ENCODE assay signal across 37 cellular contexts in genomic region chr7:22157552-22157951, GRCh38.
"Had no signal": no experiment of that assay in that cellular context is flagged by ENCODE, and none has a peak within 500 bp of the region (broad histone marks: within the 10 kb centered on the region; RNA-seq: fewer than 3 reads in every experiment).

No MANE protein-coding gene starts in this region.

- H3K9me3 Mint-ChIP-seq: activated B cell treated with CpG ODN at 0.5 μM for 24 hours; activated CD4-positive, alpha-beta memory T cell treated with anti-CD3 and anti-CD28 coated beads for 36 hours; activated naive CD4-positive, alpha-beta T cell treated with anti-CD3 and anti-CD28 coated beads for 36 hours; activated naive CD4-positive, alpha-beta T cell treated with anti-CD3 and anti-CD28 coated beads, Interleukin-2, amount 50 U/mL, for 72 hours; activated T-cell treated with anti-CD3 and anti-CD28 coated beads, Interleukin-2, amount 50 U/mL, for 4 hours; activated T-helper 1 cell treated with anti-CD3 and anti-CD28 coated beads, Interleukin-12 subunit alpha, Interleukin-12 subunit beta, Interleukin-2, Interleukin-4 antibody, amounts not matched to agents 30 ng/mL and 10 ng/mL and 1 ng/mL, durations not matched to agents 14 hours and 24 hours and 36 hours; brain had no signal

- ATAC-seq: activated naive CD4-positive, alpha-beta T cell treated with anti-CD3 and anti-CD28 coated beads, Interleukin-2, amount 50 U/mL, for 72 hours; activated T-cell treated with anti-CD3 and anti-CD28 coated beads, Interleukin-2, amount 50 U/mL, for 4 hours had no signal

- H3K27ac Mint-ChIP-seq: activated B cell treated with CpG ODN at 0.5 μM for 24 hours; activated CD4-positive, alpha-beta memory T cell treated with anti-CD3 and anti-CD28 coated beads for 36 hours; activated naive CD4-positive, alpha-beta T cell treated with anti-CD3 and anti-CD28 coated beads for 36 hours; activated naive CD4-positive, alpha-beta T cell treated with anti-CD3 and anti-CD28 coated beads, Interleukin-2, amount 50 U/mL, for 72 hours; activated T-helper 1 cell treated with anti-CD3 and anti-CD28 coated beads, Interleukin-12 subunit alpha, Interleukin-12 subunit beta, Interleukin-2, Interleukin-4 antibody, amounts not matched to agents 30 ng/mL and 10 ng/mL and 1 ng/mL, durations not matched to agents 14 hours and 24 hours and 36 hours; brain had no signal

- DNase-seq: activated B cell treated with CpG ODN at 0.5 μM for 24 hours; activated CD4-positive, alpha-beta memory T cell treated with anti-CD3 and anti-CD28 coated beads for 36 hours; activated CD4-positive, alpha-beta T cell treated with anti-CD3 and anti-CD28 coated beads for 4 hours; activated CD4-positive, alpha-beta T cell treated with anti-CD3 and anti-CD28 coated beads, Interleukin-2, amount 50 U/mL, for 1 hour; activated CD4-positive, CD25-positive, alpha-beta regulatory T cell treated with anti-CD3 and anti-CD28 coated beads, Interleukin-2, amount 50 U/mL, for 72 hours; activated CD8-positive, alpha-beta memory T cell treated with anti-CD3 and anti-CD28 coated beads, Interleukin-2, amount 50 U/mL, for 4 hours; activated gamma-delta T cell treated with Interleukin-2 at 50 U/mL for 16 hours; activated naive CD4-positive, alpha-beta T cell treated with anti-CD3 and anti-CD28 coated beads for 36 hours; activated T-cell treated with anti-CD3 and anti-CD28 coated beads for 4 hours; activated T-cell treated with anti-CD3 and anti-CD28 coated beads, Interleukin-2, amount 50 U/mL, for 4 hours; adrenal gland; anterior cingulate cortex; central memory CD4-positive, alpha-beta T cell; Kasumi-1; KG1; MG63; NCI-H1048; NCI-H1105 treated with DMSO at 0.1 percent for 48 hours; NCI-H1436; NCI-H1694; NCI-H2029; NCI-H2107; NCI-H2171; NCI-H510A; NCI-H526; NCI-H748 treated with DMSO at 0.1 percent for 48 hours; NK-92 treated with Interleukin-12 subunit alpha and Interleukin-12 subunit beta, amount 100 ng/mL, for 24 hours; OCI-M1; Right ventricle myocardium superior; SW 1271; T-helper 1 cell; T-helper 2 cell; T-helper 9 cell had no signal

- H3K4me1 ChIP-seq: adrenal gland had no signal

- H3K36me3 ChIP-seq: MG63 had no signal

- H3K27me3 ChIP-seq: adrenal gland, MG63 had no signal

- H3K36me3 Mint-ChIP-seq: activated CD4-positive, alpha-beta memory T cell treated with anti-CD3 and anti-CD28 coated beads for 36 hours; activated naive CD4-positive, alpha-beta T cell treated with anti-CD3 and anti-CD28 coated beads, Interleukin-2, amount 50 U/mL, for 72 hours had no signal

- H3K27ac ChIP-seq: adrenal gland, VCaP had no signal

- H3K4me3 ChIP-seq: adrenal gland, MG63 had no signal

- H3K27me3 Mint-ChIP-seq: activated B cell treated with CpG ODN at 0.5 μM for 24 hours had no signal

- H3K9me3 ChIP-seq: adrenal gland, MG63 had no signal

- H3K4me3 Mint-ChIP-seq: activated B cell treated with CpG ODN at 0.5 μM for 24 hours; activated CD4-positive, alpha-beta memory T cell treated with anti-CD3 and anti-CD28 coated beads for 36 hours; activated naive CD4-positive, alpha-beta T cell treated with anti-CD3 and anti-CD28 coated beads for 36 hours; activated T-cell treated with anti-CD3 and anti-CD28 coated beads, Interleukin-2, amount 50 U/mL, for 4 hours; activated T-helper 1 cell treated with anti-CD3 and anti-CD28 coated beads, Interleukin-12 subunit alpha, Interleukin-12 subunit beta, Interleukin-2, Interleukin-4 antibody, amounts not matched to agents 30 ng/mL and 10 ng/mL and 1 ng/mL, durations not matched to agents 14 hours and 24 hours and 36 hours; brain had no signal

- H3K4me1 Mint-ChIP-seq: activated B cell treated with CpG ODN at 0.5 μM for 24 hours had no signal
